15 cellular contexts compared by ENCODE assay signal in the genomic region with DNA sequence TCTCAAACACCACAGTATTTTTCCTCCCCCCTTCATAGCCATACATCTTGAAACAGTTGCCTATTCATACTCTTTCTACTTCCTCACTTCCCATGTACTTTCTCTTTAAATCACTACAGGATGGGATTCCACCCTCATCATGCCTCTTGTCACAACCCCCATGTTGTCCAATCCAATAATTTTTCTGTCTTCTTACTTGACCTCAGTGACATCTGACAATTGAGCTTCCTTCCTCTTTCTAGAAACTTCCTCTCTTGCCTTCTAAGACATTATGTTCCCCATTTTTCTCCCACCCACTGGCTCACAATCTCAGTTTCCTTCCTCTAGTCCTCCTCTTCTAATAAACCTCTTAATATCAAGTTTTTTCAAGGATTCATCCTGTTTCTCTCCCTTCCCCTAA. TPM values are rescaled to one million over a fixed set of nuclear protein-coding genes. Genes with fewer than 3 reads are reported as not detected.
A peak's percentile ranks its signal among the peaks of the same experiment; 100 is the strongest.
DNase-seq lines count a peak whose midpoint lies in the region; ATAC-seq and TF ChIP-seq lines count a peak whose summit lies in the region.
"Had no signal": no experiment of that assay in that cellular context is flagged by ENCODE, and none has a peak within 500 bp of the region (broad histone marks: within the 10 kb centered on the region; RNA-seq: fewer than 3 reads in every experiment).

No MANE protein-coding gene starts in this region.

- DNase-seq in Right ventricle myocardium inferior (ENCODE audit: missing footprints): no peak
- DNase-seq in right atrium auricular region (ENCODE audit: low spot score): no peak
- peak; percentile 94 for DNase-seq in SIG-M5 treated with dmso at 0.1 percent for 504 hours (lab: John Stamatoyannopoulos, UW; ENCODE audit: unreplicated experiment)
- DNase-seq in left ventricle myocardium superior: no peak
- no peak for DNase-seq in tibial nerve (ENCODE audit: low spot score in 2 of 2)
- no peak for DNase-seq in stimulated activated CD4-positive, alpha-beta T cell treated with anti-CD3 and anti-CD28 coated beads, Interleukin-4, amount 100 ng/mL, for 1 hour
- no peak for DNase-seq in EL
- DNase-seq: activated effector memory CD4-positive, alpha-beta T cell treated with anti-CD3 and anti-CD28 coated beads, Interleukin-2, amount 50 U/mL, for 16 hours; DMS153; effector CD4-positive, alpha-beta T cell; foreskin keratinocyte; GM23248; NCI-H2227 treated with DMSO at 0.1 percent for 48 hours had no signal

- no peaks in the 10 kb centered on the region for H3K27me3 ChIP-seq in right atrium auricular region
- H3K27me3 ChIP-seq in tibial nerve: no peaks in the 10 kb centered on the region
- H3K27me3 ChIP-seq: foreskin keratinocyte had no signal

- no peaks in the 10 kb centered on the region for H3K36me3 ChIP-seq in right atrium auricular region
- H3K36me3 ChIP-seq in tibial nerve: peaks cover 0 to 7% (median 0%) of the 10 kb centered on the region in 3 donors

- no peak for TF ChIP-seq CTCF in right atrium auricular region (IDR thresholded peaks at IDR 0.05)
- no peak for TF ChIP-seq CTCF in tibial nerve (IDR thresholded peaks at IDR 0.05)

- intact Hi-C loops in Right ventricle myocardium inferior (cut with DNase I) (no loop called here), left ventricle myocardium superior (cut with micrococcal nuclease) (no loop called here)

- peak; percentile 11 for ATAC-seq in Right ventricle myocardium inferior
- ATAC-seq in left ventricle myocardium superior: peak; percentile 17
- ATAC-seq in HG03139 (IDR thresholded peaks at IDR 0.05; ENCODE audit: unreplicated experiment): no peak
- ATAC-seq: A549, foreskin keratinocyte had no signal

- H3K27ac ChIP-seq in right atrium auricular region: peak overlapping the region in 1 of 2 donors; percentile 39
- peak overlapping the region in 2 of 4 donors; percentile 3 to 31 for H3K27ac ChIP-seq in tibial nerve
- H3K27ac ChIP-seq: A549, foreskin keratinocyte, GM23248 had no signal

- H3K4me3 ChIP-seq in right atrium auricular region (no peak overlapping the region), tibial nerve (no peak overlapping the region)
- H3K4me3 ChIP-seq: A549, GM23248 had no signal

- H3K4me1 ChIP-seq in right atrium auricular region (peaks cover 0 to 36% of the 10 kb centered on the region in 2 donors), tibial nerve (peaks cover 0 to 72% (median 32%) of the 10 kb centered on the region in 4 donors)

- TF ChIP-seq POLR2A in tibial nerve (IDR thresholded peaks at IDR 0.05): no peak

- H3K9me3 ChIP-seq in right atrium auricular region (no peaks in the 10 kb centered on the region), tibial nerve (peaks cover 0 to 3% (median 0%) of the 10 kb centered on the region in 4 donors)
- H3K9me3 ChIP-seq: A549 had no signal

- peak; percentile 18 to 66 for TF ChIP-seq EP300 in tibial nerve (IDR thresholded peaks at IDR 0.05)

RNA-seq across cellular contexts. Expression of a gene that starts 5.3 kb away (rescaled TPM):
- total RNA-seq in Right ventricle myocardium inferior: 22.0 TPM
- total RNA-seq in right atrium auricular region: 10 to 100 TPM; 10.9 to 15.1 TPM
- total RNA-seq in left ventricle myocardium superior: 25.4 TPM
- total RNA-seq in tibial nerve: 10 to 100 TPM; 49.2 to 63.8 (median 52.5) TPM
